25 cellular contexts compared by ENCODE assay signal in genomic region chr3:73926360-73927202, GRCh38.
DNase-seq lines count a peak whose midpoint lies in the region; ATAC-seq and TF ChIP-seq lines count a peak whose summit lies in the region.
"Had no signal": no experiment of that assay in that cellular context is flagged by ENCODE, and none has a peak within 500 bp of the region (broad histone marks: within the 10 kb centered on the region; RNA-seq: fewer than 3 reads in every experiment).

No MANE protein-coding gene starts in this region.

- no peak overlapping the region for H3K4me2 ChIP-seq in OCI-LY7 (ENCODE audit: low read length)
- H3K4me2 ChIP-seq: BLaER1, SK-N-SH had no signal

- H3K27me3 ChIP-seq in HAP-1 (ENCODE audit: low read depth): no peaks in the 10 kb centered on the region
- no peaks in the 10 kb centered on the region for H3K27me3 ChIP-seq in right lobe of liver
- H3K27me3 ChIP-seq: BLaER1, MG63 had no signal

- DNase-seq in HAP-1 (ENCODE audit: low spot score in 2 of 2) (peak; percentile 55 to 84), NCI-H146 (lab: John Stamatoyannopoulos, UW) (peak; percentile 67), NCI-H69 (lab: John Stamatoyannopoulos, UW) (peak; percentile 1), right lobe of liver (no peak), NCI-H526 treated with DMSO at 0.1 percent for 48 hours (lab: John Stamatoyannopoulos, UW) (no peak), H4 (ENCODE audit: low spot score) (no peak), OCI-LY7 (ENCODE audit: low spot score) (no peak), NCI-H1436 (lab: John Stamatoyannopoulos, UW) (no peak)
- DNase-seq: Caco-2; CD4-positive, alpha-beta memory T cell; DMS 273 treated with DMSO at 0.1 percent for 48 hours; DND-41; Kasumi-1; MG63; NCI-H1048; NCI-H1694; NCI-H2081 treated with DMSO at 0.1 percent for 48 hours; NCI-H446; NCI-H748 treated with DMSO at 0.1 percent for 48 hours; SIG-M5; SK-N-SH; T-helper 2 cell had no signal

- no peak for TF ChIP-seq POLR2A in right lobe of liver (IDR thresholded peaks at IDR 0.05)

- no peaks in the 10 kb centered on the region for H3K9me2 ChIP-seq in OCI-LY7 (ENCODE audit: insufficient read depth, low read length)
- H3K9me2 ChIP-seq: SK-N-SH had no signal

- POLR2A ChIA-PET in OCI-LY7 (lab: Charles Lee): no interaction called here

- in situ Hi-C loops in HAP-1 (cut with MboI; ENCODE audit: low sequenced_read_pairs): no loop called here

- no peaks in the 10 kb centered on the region for H4K20me1 ChIP-seq in OCI-LY7 (ENCODE audit: insufficient read depth, low read length)
- H4K20me1 ChIP-seq: BLaER1 had no signal

- no peak overlapping the region for H2AFZ ChIP-seq in OCI-LY7 (ENCODE audit: low read length)

- CTCF ChIA-PET in OCI-LY7 (lab: Charles Lee; ENCODE audit: unreplicated experiment): no interaction called here

- no peaks in the 10 kb centered on the region for H3K36me3 ChIP-seq in HAP-1 (replicated peaks)
- no peaks in the 10 kb centered on the region for H3K36me3 ChIP-seq in right lobe of liver
- no peaks in the 10 kb centered on the region for H3K36me3 ChIP-seq in OCI-LY7 (ENCODE audit: insufficient read depth, low read length)
- H3K36me3 ChIP-seq: BLaER1, MG63 had no signal

- peaks cover 6% of the 10 kb centered on the region; the same call in 1 of the 2 replicates for H3K4me1 ChIP-seq in HAP-1
- H3K4me1 ChIP-seq in right lobe of liver: peaks cover 0 to 20% (median 5%) of the 10 kb centered on the region in 4 donors
- no peaks in the 10 kb centered on the region for H3K4me1 ChIP-seq in OCI-LY7 (ENCODE audit: insufficient read depth, low read length, poor library complexity, severe bottlenecking)
- H3K4me1 ChIP-seq: BLaER1, Caco-2 had no signal

- H3K4me3 ChIP-seq in HAP-1 (no peak overlapping the region), right lobe of liver (no peak overlapping the region), OCI-LY7 (ENCODE audit: low read depth, low read length, poor library complexity, severe bottlenecking) (no peak overlapping the region)
- H3K4me3 ChIP-seq: BLaER1, GM12878, MG63 had no signal

- WGBS in right lobe of liver (ENCODE audit: insufficient coverage, low coverage, low lambda C conversion rate, missing lambda C conversion rate): 34% methylated on average over 5 of the region's 5 CpGs

- H3K27ac ChIP-seq in right lobe of liver: no peak overlapping the region
- H3K27ac ChIP-seq in OCI-LY7 (ENCODE audit: low read depth, low read length, poor library complexity, severe bottlenecking): no peak overlapping the region
- H3K27ac ChIP-seq: BLaER1 had no signal

- H3K9me3 ChIP-seq in HAP-1 (no peaks in the 10 kb centered on the region), right lobe of liver (no peaks in the 10 kb centered on the region), OCI-LY7 (ENCODE audit: low read length) (no peaks in the 10 kb centered on the region)
- H3K9me3 ChIP-seq: Caco-2, MG63, SK-N-SH had no signal

- H3K79me2 ChIP-seq in OCI-LY7 (ENCODE audit: insufficient read depth, low read depth, low read length): no peaks in the 10 kb centered on the region

- no peak for TF ChIP-seq CTCF in right lobe of liver (IDR thresholded peaks at IDR 0.05)
- no peak for TF ChIP-seq CTCF in OCI-LY7 (conservative IDR thresholded peaks at IDR 0.05; ENCODE audit: low read length)

- ATAC-seq in right lobe of liver: peak; percentile 36 to 67 (median 52)
- ATAC-seq: GM12878, Panc1 had no signal

- BruUV-seq in OCI-LY7 (replicated peaks; lab: Mats Ljungman, UMichigan): no TSS peak

- intact Hi-C loops in right lobe of liver (cut with DNase I): no loop called here
- intact Hi-C loops in OCI-LY7 (cut with micrococcal nuclease; ENCODE audit: unreplicated experiment): no loop called here

Comparison
In these comparisons a context has a peak if more than half of its experiments do, and no peak if none do; other contexts are left out.
1. DNase-seq: peak in HAP-1 (2 of 2), NCI-H146 (single experiment) and NCI-H69 (single experiment); none in right lobe of liver (0 of 3), NCI-H526 treated with DMSO at 0.1 percent for 48 hours (single experiment), H4 (single experiment), OCI-LY7 (single experiment) and NCI-H1436 (single experiment).